In genomic region chr2:208267526-208267925, GRCh38 we compare ENCODE assay signal across 8 cellular contexts. TPM values are rescaled to one million over a fixed set of nuclear protein-coding genes. Genes with fewer than 3 reads are reported as not detected.
A peak's percentile ranks its signal among the peaks of the same experiment; 100 is the strongest.
DNase-seq lines count a peak whose midpoint lies in the region; ATAC-seq and TF ChIP-seq lines count a peak whose summit lies in the region.
"Not testable (repeated sequence)": the region's sequence is repeated elsewhere in the genome, so short reads cannot be mapped to it uniquely, and the experiment has no call there.

No MANE protein-coding gene starts in this region.

- peak overlapping the region in 5 of 8 donors; percentile 40 to 98 (median 89) for H3K27ac Mint-ChIP-seq in CD8-positive, alpha-beta memory T cell
- peak overlapping the region; percentile 93 to 97 for H3K27ac Mint-ChIP-seq in T-cell
- H3K27ac Mint-ChIP-seq in activated naive CD4-positive, alpha-beta T cell treated with anti-CD3 and anti-CD28 coated beads, Interleukin-2, amount 50 U/mL, for 24 hours, result peak overlapping the region; percentile 51
- peak overlapping the region in 1 of 2 donors; percentile 97 for H3K27ac Mint-ChIP-seq in effector memory CD8-positive, alpha-beta T cell
- H3K27ac Mint-ChIP-seq in neural crest cell (ENCODE audit: unreplicated experiment), result not testable (repeated sequence)

- not testable (repeated sequence) for H3K9me3 Mint-ChIP-seq in CD8-positive, alpha-beta memory T cell; T-cell; activated naive CD4-positive, alpha-beta T cell treated with anti-CD3 and anti-CD28 coated beads, Interleukin-2, amount 50 U/mL, for 24 hours; effector memory CD8-positive, alpha-beta T cell; neural crest cell

- DNase-seq in CD8-positive, alpha-beta memory T cell; T-cell; effector memory CD8-positive, alpha-beta T cell; neural crest cell (ENCODE audit: low read depth, low spot score); thoracic aorta (ENCODE audit: low spot score): not testable (repeated sequence)

- ATAC-seq in T-cell (replicated peaks in 1 of 4); effector memory CD8-positive, alpha-beta T cell (replicated peaks); thoracic aorta (ENCODE audit: insufficient number of reproducible peaks, low FRiP score, low read depth): not testable (repeated sequence)

- not testable (repeated sequence) for TF ChIP-seq CTCF in neural crest cell (conservative IDR thresholded peaks at IDR 0.05); thoracic aorta (IDR thresholded peaks at IDR 0.05)

- peak overlapping the region; percentile 79 for H3K9ac ChIP-seq in iPS-18a (ENCODE audit: low read length)

- CTCF ChIA-PET in CD8-positive, alpha-beta memory T cell (lab: Charles Lee), result interaction anchor here (1.7 to 8.0 kb wide), 2 partner anchors 10 to 14 kb away, joined by 7 to 89 read pairs; partner anchors contain the start of gene IDH1
- CTCF ChIA-PET in T-cell (lab: Charles Lee), result interaction anchor here (0.6 to 6.7 kb wide), 9 partner anchors 10 to 1808 kb away, joined by 3 to 53 read pairs (median 4); partner anchors contain the start of gene IDH1 (in 2 of the 2)

- H3K4me1 Mint-ChIP-seq in CD8-positive, alpha-beta memory T cell, result peaks cover 52 to 70% (median 59%) of the 10 kb centered on the region in 3 donors
- H3K4me1 Mint-ChIP-seq in T-cell (peaks cover 55 to 65% (median 61%) of the 10 kb centered on the region in 3 donors), neural crest cell (peaks cover 36% of the 10 kb centered on the region)
- H3K4me1 Mint-ChIP-seq in activated naive CD4-positive, alpha-beta T cell treated with anti-CD3 and anti-CD28 coated beads, Interleukin-2, amount 50 U/mL, for 24 hours, result peaks cover 66% of the 10 kb centered on the region
- peaks cover 25 to 52% of the 10 kb centered on the region in 2 donors for H3K4me1 Mint-ChIP-seq in effector memory CD8-positive, alpha-beta T cell (ENCODE audit: low read depth in 2 of 2)

- H3K27me3 ChIP-seq in CD8-positive, alpha-beta memory T cell (ENCODE audit: insufficient read depth, low read length, poor library complexity, severe bottlenecking); iPS-18a (ENCODE audit: control insufficient read depth, insufficient read depth, low read length); thoracic aorta (replicated peaks; ENCODE audit: insufficient read depth): not testable (repeated sequence)

- POLR2A ChIA-PET in CD8-positive, alpha-beta memory T cell (lab: Charles Lee), result interaction anchor here (0.7 to 3.2 kb wide), 2 partner anchors 13 to 642 kb away, joined by 3 to 26 read pairs; partner anchors contain the start of gene IDH1
- POLR2A ChIA-PET in T-cell (lab: Charles Lee), result interaction anchor here (0.6 to 1.7 kb wide), 5 partner anchors 10 to 1905 kb away, joined by 4 to 6 read pairs (median 5); partner anchors contain the start of gene IDH1 (in 1 of the 2)

- H3K9me3 ChIP-seq in CD8-positive, alpha-beta memory T cell (ENCODE audit: low read length); KOPT-K1 (ENCODE audit: insufficient read depth, low read length, poor library complexity, severe bottlenecking); iPS-18a (ENCODE audit: control insufficient read depth, low read depth, low read length); thoracic aorta: not testable (repeated sequence)

- peaks cover 3 to 28% (median 5%) of the 10 kb centered on the region in 3 donors for H3K36me3 Mint-ChIP-seq in CD8-positive, alpha-beta memory T cell
- H3K36me3 Mint-ChIP-seq in T-cell, result peaks cover 15% of the 10 kb centered on the region
- H3K36me3 Mint-ChIP-seq in activated naive CD4-positive, alpha-beta T cell treated with anti-CD3 and anti-CD28 coated beads, Interleukin-2, amount 50 U/mL, for 24 hours; neural crest cell (ENCODE audit: low read depth): not testable (repeated sequence)
- peaks cover 28% of the 10 kb centered on the region for H3K36me3 Mint-ChIP-seq in effector memory CD8-positive, alpha-beta T cell (ENCODE audit: insufficient read depth)

- not testable (repeated sequence) for H3K27me3 Mint-ChIP-seq in CD8-positive, alpha-beta memory T cell; T-cell; activated naive CD4-positive, alpha-beta T cell treated with anti-CD3 and anti-CD28 coated beads, Interleukin-2, amount 50 U/mL, for 24 hours; effector memory CD8-positive, alpha-beta T cell; neural crest cell (ENCODE audit: low read depth)

- H3K36me3 ChIP-seq in CD8-positive, alpha-beta memory T cell (ENCODE audit: insufficient read depth, low read length); iPS-18a (ENCODE audit: control insufficient read depth, low read depth, low read length); thoracic aorta: not testable (repeated sequence)
- peaks cover 20% of the 10 kb centered on the region for H3K36me3 ChIP-seq in KOPT-K1 (ENCODE audit: insufficient read depth, low read length)

- H3K27ac ChIP-seq in CD8-positive, alpha-beta memory T cell (ENCODE audit: low read depth, low read length), result peak overlapping the region; percentile 82
- peak overlapping the region; percentile 97 for H3K27ac ChIP-seq in KOPT-K1 (ENCODE audit: low read depth, low read length, poor library complexity, severe bottlenecking)
- not testable (repeated sequence) for H3K27ac ChIP-seq in iPS-18a (ENCODE audit: low read length); thoracic aorta

- H3K4me3 ChIP-seq in CD8-positive, alpha-beta memory T cell (ENCODE audit: low read length), result not testable (repeated sequence)
- H3K4me3 ChIP-seq in iPS-18a (ENCODE audit: low read length) (peak overlapping the region; percentile 90), thoracic aorta (peak overlapping the region; percentile 96)

- peaks cover 25% of the 10 kb centered on the region for H3K4me1 ChIP-seq in CD8-positive, alpha-beta memory T cell (ENCODE audit: insufficient read depth, low read length)
- peaks cover 16% of the 10 kb centered on the region for H3K4me1 ChIP-seq in iPS-18a (ENCODE audit: control insufficient read depth, low read depth, low read length)
- peaks cover 24 to 30% of the 10 kb centered on the region in 2 donors for H3K4me1 ChIP-seq in thoracic aorta (ENCODE audit: control insufficient read depth in 1 of 2, low read depth in 2 of 2)

- peak overlapping the region; percentile 71 to 97 (median 87) for H3K4me3 Mint-ChIP-seq in CD8-positive, alpha-beta memory T cell
- H3K4me3 Mint-ChIP-seq in T-cell (peak overlapping the region; percentile 92 to 95 (median 94)), neural crest cell (peak overlapping the region; percentile 94)
- peak overlapping the region; percentile 99 for H3K4me3 Mint-ChIP-seq in activated naive CD4-positive, alpha-beta T cell treated with anti-CD3 and anti-CD28 coated beads, Interleukin-2, amount 50 U/mL, for 24 hours
- peak overlapping the region; percentile 96 to 97 for H3K4me3 Mint-ChIP-seq in effector memory CD8-positive, alpha-beta T cell

RNA-seq across cellular contexts. Expression of gene PIKFYVE, which starts 1.5 kb away (rescaled TPM):
- 10 to 100 TPM; 14.1 to 14.8 TPM for total RNA-seq in CD8-positive, alpha-beta memory T cell
- 7.0 TPM for polyA plus RNA-seq in CD8-positive, alpha-beta memory T cell
- 10 to 100 TPM; 35.3 to 42.6 (median 38.6) TPM for total RNA-seq in T-cell
- 31.4 and 33.6 TPM in 2 replicates for total RNA-seq in neural crest cell
- total RNA-seq in thoracic aorta, result 10 to 100 TPM; 18.0 to 29.4 TPM

RNA-seq across cellular contexts. Expression of gene IDH1, which starts 12.7 kb away (rescaled TPM):
- total RNA-seq in CD8-positive, alpha-beta memory T cell, result 10 to 100 TPM; 18.9 to 21.5 TPM
- 5.8 TPM for polyA plus RNA-seq in CD8-positive, alpha-beta memory T cell
- total RNA-seq in T-cell, result 10 to 100 TPM in 3 of 5 donors, 1 to 10 TPM in 2; 5.1 to 22.9 (median 22.2) TPM
- 278 and 280 TPM in 2 replicates for total RNA-seq in neural crest cell
- 10 to 100 TPM; 40.9 to 41.0 TPM for total RNA-seq in thoracic aorta
